In the genomic region with DNA sequence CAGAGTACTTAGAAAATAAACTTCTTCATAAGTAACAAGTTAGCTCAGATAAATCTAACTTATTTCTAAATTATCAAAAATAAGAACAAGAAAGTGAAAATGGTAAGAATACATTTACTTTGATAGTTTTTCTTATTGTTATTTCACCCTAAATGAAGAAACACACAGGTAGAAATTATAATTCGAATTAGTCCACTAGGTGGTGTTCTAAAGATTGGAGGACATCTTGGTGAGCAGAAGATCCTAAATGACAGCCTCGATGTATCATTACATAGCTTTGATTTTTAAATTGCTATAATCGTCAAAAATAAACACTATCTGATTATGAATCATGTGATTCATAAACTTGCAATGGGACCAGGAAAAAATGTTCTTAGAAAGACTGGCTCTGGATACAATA, we compare ENCODE assay signal across 10 cellular contexts.
DNase-seq lines count a peak whose midpoint lies in the region; ATAC-seq, FAIRE-seq and TF ChIP-seq lines count a peak whose summit lies in the region.
"Had no signal": no experiment of that assay in that cellular context is flagged by ENCODE, and none has a peak within 500 bp of the region (broad histone marks: within the 10 kb centered on the region; RNA-seq: fewer than 3 reads in every experiment).

No MANE protein-coding gene starts in this region.

- TF ChIP-seq CTCF in heart left ventricle (IDR thresholded peaks at IDR 0.05) (peak in 10 of 12 donors; percentile 11 to 46 (median 31)), type B pancreatic cell (conservative IDR thresholded peaks at IDR 0.05) (peak; percentile 66)
- no peak for TF ChIP-seq CTCF in activated CD8-positive, alpha-beta T cell treated with anti-CD3 and anti-CD28 coated beads for 36 hours (IDR thresholded peaks at IDR 0.05)

- WGBS in heart left ventricle, 4 donors, result 33 to 46% (median 39%) methylated on average over 3 of the region's 3 CpGs

- no peaks in the 10 kb centered on the region for H3K36me3 ChIP-seq in heart left ventricle

- H3K27ac Mint-ChIP-seq in type B pancreatic cell, result no peak overlapping the region
- no peak overlapping the region for H3K27ac Mint-ChIP-seq in activated CD8-positive, alpha-beta T cell treated with anti-CD3 and anti-CD28 coated beads for 36 hours
- H3K27ac Mint-ChIP-seq: activated naive CD8-positive, alpha-beta T cell had no signal

- no peaks in the 10 kb centered on the region for H3K27me3 Mint-ChIP-seq in type B pancreatic cell
- H3K27me3 Mint-ChIP-seq in activated CD8-positive, alpha-beta T cell treated with anti-CD3 and anti-CD28 coated beads for 36 hours, result no peaks in the 10 kb centered on the region
- H3K27me3 Mint-ChIP-seq: activated naive CD8-positive, alpha-beta T cell had no signal

- H3K36me3 Mint-ChIP-seq in type B pancreatic cell, result no peaks in the 10 kb centered on the region
- no peaks in the 10 kb centered on the region for H3K36me3 Mint-ChIP-seq in activated CD8-positive, alpha-beta T cell treated with anti-CD3 and anti-CD28 coated beads for 36 hours (ENCODE audit: low read depth)
- H3K36me3 Mint-ChIP-seq: activated naive CD8-positive, alpha-beta T cell had no signal

- DNase-seq in heart left ventricle, result no peak
- no peak for DNase-seq in left cardiac atrium
- peak; percentile 34 for DNase-seq in Jurkat, Clone E6-1 (ENCODE audit: low read depth, low spot score)
- no peak for DNase-seq in type B pancreatic cell (ENCODE audit: extremely low spot score, unreplicated experiment)
- no peak for DNase-seq in activated CD8-positive, alpha-beta T cell treated with anti-CD3 and anti-CD28 coated beads for 36 hours
- no peak for DNase-seq in GDM1 (lab: John Stamatoyannopoulos, UW)
- DNase-seq: NCI-H1694 treated with DMSO at 0.1 percent for 48 hours had no signal

- no peak for TF ChIP-seq POLR2A in heart left ventricle (IDR thresholded peaks at IDR 0.05)

- H3K27ac ChIP-seq in heart left ventricle, result no peak overlapping the region

- H3K4me3 ChIP-seq in heart left ventricle, result no peak overlapping the region
- H3K4me3 ChIP-seq in Jurkat, Clone E6-1 (ENCODE audit: low read length), result no peak overlapping the region

- POLR2A ChIA-PET in activated CD8-positive, alpha-beta T cell treated with anti-CD3 and anti-CD28 coated beads for 36 hours (lab: Charles Lee), result no interaction called here

- intact Hi-C loops in heart left ventricle (cut with DNase I), result no loop called here
- intact Hi-C loops in left cardiac atrium (cut with DNase I), result loop anchor here in 1 of 2 donors (5.0 kb wide), 1 partner anchor 40 kb away; no protein-coding TSS in a partner anchor
- intact Hi-C loops in activated CD8-positive, alpha-beta T cell treated with anti-CD3 and anti-CD28 coated beads for 36 hours (cut with micrococcal nuclease), result no loop called here

- no peaks in the 10 kb centered on the region for H3K4me1 ChIP-seq in heart left ventricle

- no peaks in the 10 kb centered on the region for H3K4me1 Mint-ChIP-seq in type B pancreatic cell (ENCODE audit: unreplicated experiment)
- no peaks in the 10 kb centered on the region for H3K4me1 Mint-ChIP-seq in activated CD8-positive, alpha-beta T cell treated with anti-CD3 and anti-CD28 coated beads for 36 hours (ENCODE audit: low read depth)

- ATAC-seq in heart left ventricle (no peak), left cardiac atrium (no peak), HG03196 (IDR thresholded peaks at IDR 0.05; ENCODE audit: unreplicated experiment) (no peak)
- ATAC-seq in activated CD8-positive, alpha-beta T cell treated with anti-CD3 and anti-CD28 coated beads for 36 hours, result no peak

- H3K4me3 Mint-ChIP-seq in type B pancreatic cell, result no peak overlapping the region
- no peak overlapping the region for H3K4me3 Mint-ChIP-seq in activated CD8-positive, alpha-beta T cell treated with anti-CD3 and anti-CD28 coated beads for 36 hours
- H3K4me3 Mint-ChIP-seq: activated naive CD8-positive, alpha-beta T cell had no signal

- CTCF ChIA-PET in activated CD8-positive, alpha-beta T cell treated with anti-CD3 and anti-CD28 coated beads for 36 hours (lab: Charles Lee), result no interaction called here

- H3K27me3 ChIP-seq in heart left ventricle, result no peaks in the 10 kb centered on the region

- no peaks in the 10 kb centered on the region for H3K9me3 Mint-ChIP-seq in type B pancreatic cell
- no peaks in the 10 kb centered on the region for H3K9me3 Mint-ChIP-seq in activated CD8-positive, alpha-beta T cell treated with anti-CD3 and anti-CD28 coated beads for 36 hours

- peak; percentile 63 for FAIRE-seq in endometrium (lab: Jason Lieb, UNC)

- no peaks in the 10 kb centered on the region for H3K9me3 ChIP-seq in heart left ventricle
